Comparison of ENCODE assay signal across 7 cellular contexts in genomic region chr3:18556503-18556902, GRCh38.
DNase-seq lines count a peak whose midpoint lies in the region; ATAC-seq and TF ChIP-seq lines count a peak whose summit lies in the region.

No MANE protein-coding gene starts in this region.

- H3K27ac ChIP-seq in WERI-Rb-1 = no peak overlapping the region

- peaks cover 23% of the 10 kb centered on the region for H3K36me3 Mint-ChIP-seq in activated T-helper 17 cell treated with anti-CD3 and anti-CD28 coated beads, Interleukin-2, amount 50 U/mL, for 72 hours (ENCODE audit: low read depth)

- H3K4me1 Mint-ChIP-seq in activated T-helper 17 cell treated with anti-CD3 and anti-CD28 coated beads, Interleukin-2, amount 50 U/mL, for 72 hours = peaks cover 46% of the 10 kb centered on the region

- no peaks in the 10 kb centered on the region for H3K36me3 ChIP-seq in WERI-Rb-1

- peaks cover 4% of the 10 kb centered on the region for H3K9me3 Mint-ChIP-seq in activated T-helper 17 cell treated with anti-CD3 and anti-CD28 coated beads, Interleukin-2, amount 50 U/mL, for 72 hours

- no peaks in the 10 kb centered on the region for H3K27me3 ChIP-seq in WERI-Rb-1 (ENCODE audit: insufficient read depth, low read depth, severe bottlenecking)

- in situ Hi-C loops in KBM-7 (cut with MboI; ENCODE audit: low pct_unique_long_range_greater_than_20kb, low sequenced_read_pairs) = no loop called here

- no peaks in the 10 kb centered on the region for H3K27me3 Mint-ChIP-seq in activated T-helper 17 cell treated with anti-CD3 and anti-CD28 coated beads, Interleukin-2, amount 50 U/mL, for 72 hours

- TF ChIP-seq CTCF in WERI-Rb-1 (IDR thresholded peaks at IDR 0.05; ENCODE audit: low read depth, low read length) = no peak

- H3K4me3 ChIP-seq in WERI-Rb-1 (ENCODE audit: low read depth, low read length) = no peak overlapping the region

- peak; percentile 26 for DNase-seq in KBM-7
- DNase-seq in stimulated activated CD8-positive, alpha-beta memory T cell treated with anti-CD3 and anti-CD28 coated beads, Interleukin-12 subunit alpha, Interleukin-12 subunit beta, amount 100 ng/mL, for 24 hours (ENCODE audit: extremely low read depth) = peak; percentile 51
- DNase-seq in islet precursor cell = no peak
- DNase-seq in WERI-Rb-1 = no peak
- DNase-seq in GM19240 (ENCODE audit: insufficient read length, low spot score) = no peak

- H3K27ac Mint-ChIP-seq in activated T-helper 17 cell treated with anti-CD3 and anti-CD28 coated beads, Interleukin-2, amount 50 U/mL, for 72 hours = peak overlapping the region; percentile 100

- no peaks in the 10 kb centered on the region for H3K9me3 ChIP-seq in WERI-Rb-1 (ENCODE audit: severe bottlenecking)

- peak; percentile 67 for ATAC-seq in GM21526 (IDR thresholded peaks at IDR 0.05; ENCODE audit: low FRiP score, unreplicated experiment)
- ATAC-seq in activated T-helper 17 cell treated with anti-CD3 and anti-CD28 coated beads, Interleukin-2, amount 50 U/mL, for 72 hours (replicated peaks) = peak; percentile 84

- H3K4me3 Mint-ChIP-seq in activated T-helper 17 cell treated with anti-CD3 and anti-CD28 coated beads, Interleukin-2, amount 50 U/mL, for 72 hours = peak overlapping the region; percentile 84

Comparison
In these comparisons a context has a peak if more than half of its experiments do, and no peak if none do; other contexts are left out.
1. DNase-seq: peak in KBM-7 (single experiment) and stimulated activated CD8-positive, alpha-beta memory T cell treated with anti-CD3 and anti-CD28 coated beads, Interleukin-12 subunit alpha, Interleukin-12 subunit beta, amount 100 ng/mL, for 24 hours (single experiment); none in islet precursor cell (single experiment), WERI-Rb-1 (single experiment) and GM19240 (single experiment).